9 cellular contexts compared by ENCODE assay signal in the genomic region with DNA sequence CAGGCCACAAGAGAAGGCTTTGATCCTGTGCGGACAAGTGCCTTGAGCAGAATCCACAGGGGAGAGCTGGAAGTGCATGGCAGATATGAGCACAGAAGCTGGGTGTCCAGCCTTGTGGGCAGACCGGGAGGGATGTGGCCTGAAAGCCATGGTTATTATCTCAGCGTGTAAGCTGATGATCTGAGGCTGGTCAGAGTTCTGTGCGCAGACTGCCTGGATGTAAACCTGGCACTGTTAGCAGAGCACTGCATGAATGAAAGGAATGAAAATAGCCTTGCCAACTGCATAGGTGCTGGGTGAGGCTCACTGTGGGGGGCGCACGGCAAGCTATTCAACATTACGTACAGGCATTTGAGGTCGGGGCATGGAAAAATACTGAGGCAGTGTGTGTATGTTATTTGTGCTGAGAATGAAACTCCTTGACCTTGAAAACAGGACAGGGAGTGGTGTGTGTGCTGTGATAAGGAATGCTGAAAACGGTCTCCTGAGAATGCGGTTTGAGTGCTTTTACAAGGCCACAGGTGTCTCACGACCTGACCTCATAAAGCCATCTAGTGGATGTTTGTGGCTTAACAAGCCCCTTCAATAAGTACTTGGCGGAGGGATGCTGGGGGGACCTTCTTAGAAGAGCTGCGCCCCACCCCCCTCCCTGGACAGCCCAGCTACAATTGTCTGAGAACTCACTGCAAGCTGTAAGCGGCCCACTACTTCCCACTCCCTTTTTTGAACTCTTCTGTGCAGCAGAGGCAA. TPM values are rescaled to one million over a fixed set of nuclear protein-coding genes. Genes with fewer than 3 reads are reported as not detected.
DNase-seq lines count a peak whose midpoint lies in the region; ATAC-seq and TF ChIP-seq lines count a peak whose summit lies in the region.
"Had no signal": no experiment of that assay in that cellular context is flagged by ENCODE, and none has a peak within 500 bp of the region (broad histone marks: within the 10 kb centered on the region; RNA-seq: fewer than 3 reads in every experiment).

No MANE protein-coding gene starts in this region.

- TF ChIP-seq CTCF in chondrocyte (IDR thresholded peaks at IDR 0.05): peak; percentile 52
- peak; percentile 48 for TF ChIP-seq CTCF in lower lobe of right lung (IDR thresholded peaks at IDR 0.05)

- H3K36me3 Mint-ChIP-seq in chondrocyte (ENCODE audit: low read depth): no peaks in the 10 kb centered on the region
- H3K36me3 Mint-ChIP-seq in activated naive CD8-positive, alpha-beta T cell treated with anti-CD3 and anti-CD28 coated beads for 36 hours: no peaks in the 10 kb centered on the region

- ATAC-seq in lower lobe of right lung: peak; percentile 90 to 91
- ATAC-seq in HG02623 (IDR thresholded peaks at IDR 0.05; ENCODE audit: unreplicated experiment): no peak

- no peaks in the 10 kb centered on the region for H3K9me3 ChIP-seq in lower lobe of right lung

- intact Hi-C loops in lower lobe of right lung (cut with DNase I): no loop called here

- H3K27me3 ChIP-seq in lower lobe of right lung (ENCODE audit: low read depth): no peaks in the 10 kb centered on the region

- peaks cover 13% of the 10 kb centered on the region for H3K4me1 ChIP-seq in lower lobe of right lung

- no peak overlapping the region for H3K4me3 ChIP-seq in lower lobe of right lung

- peak overlapping the region; percentile 72 for H3K27ac ChIP-seq in lower lobe of right lung
- H3K27ac ChIP-seq: KMS-11 had no signal

- peaks cover 26% of the 10 kb centered on the region for H3K4me1 Mint-ChIP-seq in chondrocyte (ENCODE audit: low read depth)
- H3K4me1 Mint-ChIP-seq in activated naive CD8-positive, alpha-beta T cell treated with anti-CD3 and anti-CD28 coated beads for 36 hours: peaks cover 4% of the 10 kb centered on the region

- H3K9me3 Mint-ChIP-seq in chondrocyte (ENCODE audit: low read depth): no peaks in the 10 kb centered on the region
- no peaks in the 10 kb centered on the region for H3K9me3 Mint-ChIP-seq in activated naive CD8-positive, alpha-beta T cell treated with anti-CD3 and anti-CD28 coated beads for 36 hours

- H3K27me3 Mint-ChIP-seq in chondrocyte (ENCODE audit: low read depth): peaks cover 2% of the 10 kb centered on the region
- H3K27me3 Mint-ChIP-seq in activated naive CD8-positive, alpha-beta T cell treated with anti-CD3 and anti-CD28 coated beads for 36 hours: peaks cover 5% of the 10 kb centered on the region

- H3K27ac Mint-ChIP-seq in chondrocyte (ENCODE audit: unreplicated experiment): no peak overlapping the region
- no peak overlapping the region for H3K27ac Mint-ChIP-seq in activated naive CD8-positive, alpha-beta T cell treated with anti-CD3 and anti-CD28 coated beads for 36 hours

- DNase-seq in EH (ENCODE audit: low read depth): peak; percentile 18
- DNase-seq in Kasumi-1 (lab: John Stamatoyannopoulos, UW): peak; percentile 15 to 23
- no peak for DNase-seq in chondrocyte (ENCODE audit: low spot score)
- DNase-seq in lower lobe of right lung: peak; percentile 57
- no peak for DNase-seq in UCSD-AML1 (lab: John Stamatoyannopoulos, UW; ENCODE audit: unreplicated experiment)
- DNase-seq in hippocampal formation (lab: John Stamatoyannopoulos, UW): no peak
- DNase-seq in activated naive CD8-positive, alpha-beta T cell treated with anti-CD3 and anti-CD28 coated beads for 36 hours: no peak

- H3K4me3 Mint-ChIP-seq in chondrocyte (ENCODE audit: unreplicated experiment): no peak overlapping the region
- no peak overlapping the region for H3K4me3 Mint-ChIP-seq in activated naive CD8-positive, alpha-beta T cell treated with anti-CD3 and anti-CD28 coated beads for 36 hours

- peaks cover 14% of the 10 kb centered on the region for H3K36me3 ChIP-seq in lower lobe of right lung

RNA-seq across cellular contexts. Expression of a gene that starts 18.7 kb away (rescaled TPM):
- 1.3 to 1.8 TPM (median 1.7 TPM) in 3 replicates for total RNA-seq in chondrocyte
- total RNA-seq in lower lobe of right lung: 54.5 TPM
- total RNA-seq in activated naive CD8-positive, alpha-beta T cell treated with anti-CD3 and anti-CD28 coated beads for 36 hours: under 1 TPM; 0.14 to 0.21 TPM

RNA-seq across cellular contexts. Expression of a gene that starts 21.8 kb away (rescaled TPM):
- total RNA-seq in chondrocyte: 0.22 to 0.44 TPM (median 0.26 TPM) in 3 replicates
- total RNA-seq in lower lobe of right lung: 34.4 TPM
- not detected for total RNA-seq in activated naive CD8-positive, alpha-beta T cell treated with anti-CD3 and anti-CD28 coated beads for 36 hours

Comparison
In these comparisons a context has a peak if more than half of its experiments do, and no peak if none do; other contexts are left out.
1. DNase-seq: peak in EH (single experiment), Kasumi-1 (2 of 2) and lower lobe of right lung (single experiment); none in chondrocyte (single experiment), UCSD-AML1 (single experiment), hippocampal formation (0 of 2) and activated naive CD8-positive, alpha-beta T cell treated with anti-CD3 and anti-CD28 coated beads for 36 hours (single experiment).
2. RNA of a gene that starts 18.7 kb away (total RNA-seq): 54.5 TPM in lower lobe of right lung (single experiment); 1.3 to 1.8 TPM in chondrocyte and 0.14 to 0.21 TPM in activated naive CD8-positive, alpha-beta T cell treated with anti-CD3 and anti-CD28 coated beads for 36 hours; every median in the first group is over 10 times any median in the second.
3. RNA of a gene that starts 21.8 kb away (total RNA-seq): 34.4 TPM in lower lobe of right lung (single experiment); 0.22 to 0.44 TPM in chondrocyte and not detected in activated naive CD8-positive, alpha-beta T cell treated with anti-CD3 and anti-CD28 coated beads for 36 hours; every median in the first group is over 10 times any median in the second.